37 cellular contexts compared by ENCODE assay signal in genomic region chr13:94928127-94928526, GRCh38.
"Had no signal": no experiment of that assay in that cellular context is flagged by ENCODE, and none has a peak within 500 bp of the region (broad histone marks: within the 10 kb centered on the region; RNA-seq: fewer than 3 reads in every experiment).

No MANE protein-coding gene starts in this region.

- H3K4me3 Mint-ChIP-seq: activated CD4-positive, alpha-beta memory T cell treated with anti-CD3 and anti-CD28 coated beads, Interleukin-2, amount 10 ng/mL, durations not matched to agents 7 days and 5 days; activated CD4-positive, alpha-beta T cell treated with anti-CD3 and anti-CD28 coated beads for 36 hours; activated CD4-positive, alpha-beta T cell treated with anti-CD3 and anti-CD28 coated beads, Interleukin-2, amount 10 ng/mL, durations not matched to agents 7 days and 5 days; activated CD8-positive, alpha-beta memory T cell treated with anti-CD3 and anti-CD28 coated beads, Interleukin-2, amount 10 ng/mL, durations not matched to agents 7 days and 5 days; activated CD8-positive, alpha-beta T cell treated with anti-CD3 and anti-CD28 coated beads, Interleukin-2, amount 10 ng/mL, durations not matched to agents 7 days and 5 days; activated naive CD4-positive, alpha-beta T cell treated with anti-CD3 and anti-CD28 coated beads, Interleukin-2, amount 10 ng/mL, durations not matched to agents 7 days and 5 days; activated naive CD4-positive, alpha-beta T cell treated with anti-CD3 and anti-CD28 coated beads, Interleukin-2, amount 50 U/mL, for 24 hours; activated naive CD8-positive, alpha-beta T cell; activated naive CD8-positive, alpha-beta T cell treated with anti-CD3 and anti-CD28 coated beads, Interleukin-2, amount 10 ng/mL, durations not matched to agents 7 days and 5 days; activated naive CD8-positive, alpha-beta T cell treated with anti-CD3 and anti-CD28 coated beads, Interleukin-2, amount 50 U/mL, for 24 hours; activated T-cell treated with anti-CD3 and anti-CD28 coated beads, Interleukin-2, amount 50 U/mL, for 24 hours; brain; central memory CD8-positive, alpha-beta T cell; T-helper 1 cell treated with Interleukin-12 subunit alpha and Interleukin-12 subunit beta and Interleukin-4 antibody, amounts not matched to agents 30 μg/mL and 1 μg/mL, for 36 hours; T-helper 2 cell treated with Interferon-gamma antibody and Interleukin-4, amounts not matched to agents 5 μg/mL and 100 μg/mL, for 36 hours; WTC11 had no signal

- H3K27me3 Mint-ChIP-seq: activated CD4-positive, alpha-beta memory T cell treated with anti-CD3 and anti-CD28 coated beads, Interleukin-2, amount 10 ng/mL, durations not matched to agents 7 days and 5 days; activated CD8-positive, alpha-beta memory T cell treated with anti-CD3 and anti-CD28 coated beads, Interleukin-2, amount 10 ng/mL, durations not matched to agents 7 days and 5 days; activated naive CD4-positive, alpha-beta T cell treated with anti-CD3 and anti-CD28 coated beads, Interleukin-2, amount 10 ng/mL, durations not matched to agents 7 days and 5 days; activated naive CD4-positive, alpha-beta T cell treated with anti-CD3 and anti-CD28 coated beads, Interleukin-2, amount 50 U/mL, for 24 hours; activated naive CD8-positive, alpha-beta T cell treated with anti-CD3 and anti-CD28 coated beads, Interleukin-2, amount 50 U/mL, for 24 hours had no signal

- H3K4me1 ChIP-seq: ascending aorta had no signal

- H3K27me3 ChIP-seq: ascending aorta, cardiac muscle cell had no signal

- DNase-seq: activated CD4-positive, alpha-beta memory T cell treated with anti-CD3 and anti-CD28 coated beads, Interleukin-2, amount 10 ng/mL, durations not matched to agents 7 days and 5 days; activated CD4-positive, alpha-beta T cell treated with anti-CD3 and anti-CD28 coated beads for 1 hour; activated CD4-positive, alpha-beta T cell treated with anti-CD3 and anti-CD28 coated beads for 36 hours; activated CD4-positive, alpha-beta T cell treated with anti-CD3 and anti-CD28 coated beads for 48 hours; activated CD4-positive, alpha-beta T cell treated with anti-CD3 and anti-CD28 coated beads, Interleukin-2, amount 10 ng/mL, durations not matched to agents 7 days and 5 days; activated CD4-positive, alpha-beta T cell treated with anti-CD3 and anti-CD28 coated beads, Interleukin-2, amount 50 U/mL, for 48 hours; activated CD4-positive, CD25-positive, alpha-beta regulatory T cell; activated CD8-positive, alpha-beta memory T cell treated with anti-CD3 and anti-CD28 coated beads for 24 hours; activated CD8-positive, alpha-beta memory T cell treated with anti-CD3 and anti-CD28 coated beads, Interleukin-2, amount 10 ng/mL, durations not matched to agents 7 days and 5 days; activated CD8-positive, alpha-beta memory T cell treated with anti-CD3 and anti-CD28 coated beads, Interleukin-2, amount 50 U/mL, for 48 hours; activated CD8-positive, alpha-beta T cell treated with anti-CD3 and anti-CD28 coated beads, Interleukin-2, amount 10 ng/mL, durations not matched to agents 7 days and 5 days; activated effector memory CD4-positive, alpha-beta T cell treated with Interleukin-2 at 50 U/mL for 16 hours; activated gamma-delta T cell; activated naive CD4-positive, alpha-beta T cell treated with anti-CD3 and anti-CD28 coated beads, Interleukin-2, amount 10 ng/mL, durations not matched to agents 7 days and 5 days; activated naive CD4-positive, alpha-beta T cell treated with Interleukin-2 at 50 U/mL for 16 hours; activated naive CD8-positive, alpha-beta T cell treated with anti-CD3 and anti-CD28 coated beads, Interleukin-2, amount 10 ng/mL, durations not matched to agents 7 days and 5 days; activated naive CD8-positive, alpha-beta T cell treated with anti-CD3 and anti-CD28 coated beads, Interleukin-2, amount 50 U/mL, for 24 hours; activated T-cell treated with anti-CD3 and anti-CD28 coated beads, Interleukin-2, amount 50 U/mL, for 24 hours; activated T-cell treated with anti-CD3 and anti-CD28 coated beads, Interleukin-2, amount 50 U/mL, for 48 hours; amygdala; anterior cingulate cortex; caudate nucleus; cerebellar nuclear complex; T-helper 2 cell; T-helper 9 cell; WERI-Rb-1 had no signal

- H3K27ac Mint-ChIP-seq: activated CD4-positive, alpha-beta memory T cell treated with anti-CD3 and anti-CD28 coated beads, Interleukin-2, amount 10 ng/mL, durations not matched to agents 7 days and 5 days; activated CD4-positive, alpha-beta T cell treated with anti-CD3 and anti-CD28 coated beads for 36 hours; activated CD4-positive, alpha-beta T cell treated with anti-CD3 and anti-CD28 coated beads, Interleukin-2, amount 10 ng/mL, durations not matched to agents 7 days and 5 days; activated CD8-positive, alpha-beta memory T cell treated with anti-CD3 and anti-CD28 coated beads, Interleukin-2, amount 10 ng/mL, durations not matched to agents 7 days and 5 days; activated CD8-positive, alpha-beta T cell treated with anti-CD3 and anti-CD28 coated beads, Interleukin-2, amount 10 ng/mL, durations not matched to agents 7 days and 5 days; activated naive CD4-positive, alpha-beta T cell treated with anti-CD3 and anti-CD28 coated beads, Interleukin-2, amount 10 ng/mL, durations not matched to agents 7 days and 5 days; activated naive CD4-positive, alpha-beta T cell treated with anti-CD3 and anti-CD28 coated beads, Interleukin-2, amount 50 U/mL, for 24 hours; activated naive CD8-positive, alpha-beta T cell; activated naive CD8-positive, alpha-beta T cell treated with anti-CD3 and anti-CD28 coated beads, Interleukin-2, amount 10 ng/mL, durations not matched to agents 7 days and 5 days; activated naive CD8-positive, alpha-beta T cell treated with anti-CD3 and anti-CD28 coated beads, Interleukin-2, amount 50 U/mL, for 24 hours; activated T-cell treated with anti-CD3 and anti-CD28 coated beads, Interleukin-2, amount 50 U/mL, for 24 hours; activated T-helper 2 cell treated with anti-CD3 and anti-CD28 coated beads, Interferon-gamma antibody, Interleukin-2, Interleukin-4, amounts not matched to agents 10 μg/mL and 5 μg/mL and 100 μg/mL, durations not matched to agents 14 hours and 24 hours and 36 hours; brain; T-helper 1 cell treated with Interleukin-12 subunit alpha and Interleukin-12 subunit beta and Interleukin-4 antibody, amounts not matched to agents 30 μg/mL and 1 μg/mL, for 36 hours; T-helper 2 cell treated with Interferon-gamma antibody and Interleukin-4, amounts not matched to agents 5 μg/mL and 100 μg/mL, for 36 hours; WTC11 had no signal

- ATAC-seq: activated CD4-positive, alpha-beta T cell treated with anti-CD3 and anti-CD28 coated beads for 36 hours; activated CD4-positive, CD25-positive, alpha-beta regulatory T cell treated with anti-CD3 and anti-CD28 coated beads, Interleukin-2, amount 50 U/mL, for 24 hours; activated CD8-positive, alpha-beta memory T cell treated with anti-CD3 and anti-CD28 coated beads, Interleukin-2, amount 10 ng/mL, durations not matched to agents 7 days and 5 days; activated CD8-positive, alpha-beta T cell treated with anti-CD3 and anti-CD28 coated beads, Interleukin-2, amount 10 ng/mL, durations not matched to agents 7 days and 5 days; activated naive CD8-positive, alpha-beta T cell treated with anti-CD3 and anti-CD28 coated beads, Interleukin-2, amount 50 U/mL, for 24 hours; WTC11 had no signal

- H3K4me1 Mint-ChIP-seq: activated CD4-positive, alpha-beta memory T cell treated with anti-CD3 and anti-CD28 coated beads, Interleukin-2, amount 10 ng/mL, durations not matched to agents 7 days and 5 days; activated CD4-positive, alpha-beta T cell treated with anti-CD3 and anti-CD28 coated beads for 36 hours; activated CD4-positive, alpha-beta T cell treated with anti-CD3 and anti-CD28 coated beads, Interleukin-2, amount 10 ng/mL, durations not matched to agents 7 days and 5 days; activated CD8-positive, alpha-beta memory T cell treated with anti-CD3 and anti-CD28 coated beads, Interleukin-2, amount 10 ng/mL, durations not matched to agents 7 days and 5 days; activated naive CD4-positive, alpha-beta T cell treated with anti-CD3 and anti-CD28 coated beads, Interleukin-2, amount 10 ng/mL, durations not matched to agents 7 days and 5 days; activated naive CD4-positive, alpha-beta T cell treated with anti-CD3 and anti-CD28 coated beads, Interleukin-2, amount 50 U/mL, for 24 hours; activated naive CD8-positive, alpha-beta T cell treated with anti-CD3 and anti-CD28 coated beads, Interleukin-2, amount 10 ng/mL, durations not matched to agents 7 days and 5 days; activated naive CD8-positive, alpha-beta T cell treated with anti-CD3 and anti-CD28 coated beads, Interleukin-2, amount 50 U/mL, for 24 hours; brain; central memory CD8-positive, alpha-beta T cell; WTC11 had no signal

- H3K4me3 ChIP-seq: ascending aorta, cardiac muscle cell had no signal

- H3K36me3 Mint-ChIP-seq: activated CD8-positive, alpha-beta memory T cell treated with anti-CD3 and anti-CD28 coated beads, Interleukin-2, amount 10 ng/mL, durations not matched to agents 7 days and 5 days; activated naive CD4-positive, alpha-beta T cell treated with anti-CD3 and anti-CD28 coated beads, Interleukin-2, amount 10 ng/mL, durations not matched to agents 7 days and 5 days; activated naive CD4-positive, alpha-beta T cell treated with anti-CD3 and anti-CD28 coated beads, Interleukin-2, amount 50 U/mL, for 24 hours; activated naive CD8-positive, alpha-beta T cell; activated naive CD8-positive, alpha-beta T cell treated with anti-CD3 and anti-CD28 coated beads, Interleukin-2, amount 10 ng/mL, durations not matched to agents 7 days and 5 days; brain had no signal

- H3K27ac ChIP-seq: ascending aorta, cardiac muscle cell, WERI-Rb-1 had no signal

- H3K9me3 Mint-ChIP-seq: activated T-cell treated with anti-CD3 and anti-CD28 coated beads, Interleukin-2, amount 50 U/mL, for 24 hours had no signal

- H3K36me3 ChIP-seq: ascending aorta, cardiac muscle cell, WERI-Rb-1 had no signal
